ENCODE assay signal across 1 cellular context in the genomic region with DNA sequence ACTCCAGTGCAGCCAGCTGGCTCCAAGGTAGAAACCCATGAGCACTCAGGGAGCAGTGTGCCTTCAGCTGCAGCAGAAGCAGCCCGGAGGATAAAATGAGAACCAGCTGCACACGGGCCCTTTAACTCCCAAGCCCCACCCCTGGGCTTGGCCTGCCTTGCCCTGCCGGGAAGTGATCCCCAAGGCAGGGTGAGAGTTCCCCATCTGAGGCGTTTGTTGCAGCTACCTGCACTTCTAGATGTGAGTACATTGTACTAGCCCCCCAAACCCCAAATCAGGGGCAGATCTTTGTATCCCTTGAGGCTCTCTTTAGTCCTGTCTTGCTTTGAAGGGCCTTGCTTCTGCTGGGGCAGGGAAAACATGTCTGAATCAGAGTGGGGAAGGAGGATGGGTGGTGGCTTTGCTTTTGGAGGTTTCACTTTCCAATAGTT.
TF ChIP-seq lines count a peak whose summit lies in the region.

A gene (plus strand): TSS at position 192 of the 431 bp plus-strand sequence. CDS start 10,088 bp downstream, outside the sequence.

TF ChIP-seq in HepG2, 621 proteins besides CTCF, POLR2A, EP300 and RAD21 (continued from another document and continues in another):
- TF ChIP-seq ZNF367 (CRISPR knock-in tag; IDR thresholded peaks at IDR 0.05; ENCODE audit: borderline replicate concordance) (peak; percentile 99), SYNCRIP (IDR thresholded peaks at IDR 0.05; ENCODE audit: insufficient read depth, low read depth, low read length) (no peak), CHD4 (IDR thresholded peaks at IDR 0.05; ENCODE audit: borderline replicate concordance, low read length) (no peak), ZNF225 (CRISPR knock-in tag; IDR thresholded peaks at IDR 0.05) (no peak), ZMYM4 (CRISPR knock-in tag; IDR thresholded peaks at IDR 0.05) (no peak), FOXA3 (CRISPR knock-in tag; IDR thresholded peaks at IDR 0.05) (no peak), CBX1 (IDR thresholded peaks at IDR 0.05; ENCODE audit: low read depth) (no peak), RBAK (CRISPR knock-in tag; IDR thresholded peaks at IDR 0.05) (no peak), ZNF501 (CRISPR knock-in tag; IDR thresholded peaks at IDR 0.05) (no peak), GABPB1 (CRISPR knock-in tag; IDR thresholded peaks at IDR 0.05) (0 out of 2 replicates have a peak, but pooled peaks have one; percentile 33), ZNF619 (CRISPR knock-in tag; IDR thresholded peaks at IDR 0.05) (no peak), CAMTA2 (CRISPR knock-in tag; IDR thresholded peaks at IDR 0.05; ENCODE audit: borderline replicate concordance) (no peak), ELF1 (CRISPR knock-in tag; IDR thresholded peaks at IDR 0.05) (no peak), ZNF430 (CRISPR knock-in tag; IDR thresholded peaks at IDR 0.05) (no peak), RBM22 (optimal IDR thresholded peaks at IDR 0.05; ENCODE audit: low read length) (no peak), ZNF143 (CRISPR knock-in tag; IDR thresholded peaks at IDR 0.05) (no peak), MTA1 (CRISPR knock-in tag; IDR thresholded peaks at IDR 0.05; ENCODE audit: borderline replicate concordance) (no peak), FOXA1 (IDR thresholded peaks at IDR 0.05) (no peak), FOXA1 (CRISPR knock-in tag; IDR thresholded peaks at IDR 0.05) (no peak), FOXM1 (CRISPR knock-in tag; IDR thresholded peaks at IDR 0.05) (no peak), MTF2 (CRISPR knock-in tag; IDR thresholded peaks at IDR 0.05; ENCODE audit: borderline replicate concordance) (no peak), CEBPG (CRISPR knock-in tag; IDR thresholded peaks at IDR 0.05) (no peak), ZNF564 (CRISPR knock-in tag; IDR thresholded peaks at IDR 0.05) (no peak), SIN3A (IDR thresholded peaks at IDR 0.05; ENCODE audit: borderline replicate concordance, low read depth, low read length) (peak; percentile 65; the same call in 1 of the 2 replicates), FOXK2 (IDR thresholded peaks at IDR 0.05) (no peak), ZNF562 (CRISPR knock-in tag; IDR thresholded peaks at IDR 0.05; ENCODE audit: borderline replicate concordance) (no peak), ZNF451 (CRISPR knock-in tag; IDR thresholded peaks at IDR 0.05) (0 out of 2 replicates have a peak, but pooled peaks have one; percentile 54), MYC (CRISPR knock-in tag; IDR thresholded peaks at IDR 0.05; ENCODE audit: borderline replicate concordance) (peak; percentile 61; the same call in 1 of the 2 replicates), ZSCAN9 (CRISPR knock-in tag; IDR thresholded peaks at IDR 0.05; ENCODE audit: borderline replicate concordance) (peak; percentile 56; the same call in 1 of the 2 replicates), ZSCAN12 (CRISPR knock-in tag; IDR thresholded peaks at IDR 0.05) (0 out of 2 replicates have a peak, but pooled peaks have one; percentile 47), YEATS4 (CRISPR knock-in tag; IDR thresholded peaks at IDR 0.05; ENCODE audit: borderline replicate concordance) (0 out of 2 replicates have a peak, but pooled peaks have one; percentile 9), ZNF496 (CRISPR knock-in tag; IDR thresholded peaks at IDR 0.05; ENCODE audit: insufficient replicate concordance) (no peak), POLR2G (IDR thresholded peaks at IDR 0.05; ENCODE audit: low read depth, low read length) (peak; percentile 69; the same call in 1 of the 2 replicates), ZSCAN20 (CRISPR knock-in tag; IDR thresholded peaks at IDR 0.05; ENCODE audit: borderline replicate concordance) (no peak), HNF4G (IDR thresholded peaks at IDR 0.05; ENCODE audit: borderline replicate concordance, low read depth, low read length) (no peak), HNF4G (CRISPR knock-in tag; IDR thresholded peaks at IDR 0.05; ENCODE audit: borderline replicate concordance, low read depth) (no peak), ZFY (CRISPR knock-in tag; IDR thresholded peaks at IDR 0.05) (no peak), TBX3 (IDR thresholded peaks at IDR 0.05; ENCODE audit: borderline replicate concordance) (no peak), RFX3 (CRISPR knock-in tag; IDR thresholded peaks at IDR 0.05) (no peak), SP2 (CRISPR knock-in tag; IDR thresholded peaks at IDR 0.05) (no peak), ZNF274 (CRISPR knock-in tag; IDR thresholded peaks at IDR 0.05) (no peak)
- TF ChIP-seq, protein P1, sequence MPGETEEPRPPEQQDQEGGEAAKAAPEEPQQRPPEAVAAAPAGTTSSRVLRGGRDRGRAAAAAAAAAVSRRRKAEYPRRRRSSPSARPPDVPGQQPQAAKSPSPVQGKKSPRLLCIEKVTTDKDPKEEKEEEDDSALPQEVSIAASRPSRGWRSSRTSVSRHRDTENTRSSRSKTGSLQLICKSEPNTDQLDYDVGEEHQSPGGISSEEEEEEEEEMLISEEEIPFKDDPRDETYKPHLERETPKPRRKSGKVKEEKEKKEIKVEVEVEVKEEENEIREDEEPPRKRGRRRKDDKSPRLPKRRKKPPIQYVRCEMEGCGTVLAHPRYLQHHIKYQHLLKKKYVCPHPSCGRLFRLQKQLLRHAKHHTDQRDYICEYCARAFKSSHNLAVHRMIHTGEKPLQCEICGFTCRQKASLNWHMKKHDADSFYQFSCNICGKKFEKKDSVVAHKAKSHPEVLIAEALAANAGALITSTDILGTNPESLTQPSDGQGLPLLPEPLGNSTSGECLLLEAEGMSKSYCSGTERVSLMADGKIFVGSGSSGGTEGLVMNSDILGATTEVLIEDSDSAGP (CRISPR knock-in tag; IDR thresholded peaks at IDR 0.05; ENCODE audit: borderline replicate concordance) = peak; percentile 99
- TF ChIP-seq, protein P2, sequence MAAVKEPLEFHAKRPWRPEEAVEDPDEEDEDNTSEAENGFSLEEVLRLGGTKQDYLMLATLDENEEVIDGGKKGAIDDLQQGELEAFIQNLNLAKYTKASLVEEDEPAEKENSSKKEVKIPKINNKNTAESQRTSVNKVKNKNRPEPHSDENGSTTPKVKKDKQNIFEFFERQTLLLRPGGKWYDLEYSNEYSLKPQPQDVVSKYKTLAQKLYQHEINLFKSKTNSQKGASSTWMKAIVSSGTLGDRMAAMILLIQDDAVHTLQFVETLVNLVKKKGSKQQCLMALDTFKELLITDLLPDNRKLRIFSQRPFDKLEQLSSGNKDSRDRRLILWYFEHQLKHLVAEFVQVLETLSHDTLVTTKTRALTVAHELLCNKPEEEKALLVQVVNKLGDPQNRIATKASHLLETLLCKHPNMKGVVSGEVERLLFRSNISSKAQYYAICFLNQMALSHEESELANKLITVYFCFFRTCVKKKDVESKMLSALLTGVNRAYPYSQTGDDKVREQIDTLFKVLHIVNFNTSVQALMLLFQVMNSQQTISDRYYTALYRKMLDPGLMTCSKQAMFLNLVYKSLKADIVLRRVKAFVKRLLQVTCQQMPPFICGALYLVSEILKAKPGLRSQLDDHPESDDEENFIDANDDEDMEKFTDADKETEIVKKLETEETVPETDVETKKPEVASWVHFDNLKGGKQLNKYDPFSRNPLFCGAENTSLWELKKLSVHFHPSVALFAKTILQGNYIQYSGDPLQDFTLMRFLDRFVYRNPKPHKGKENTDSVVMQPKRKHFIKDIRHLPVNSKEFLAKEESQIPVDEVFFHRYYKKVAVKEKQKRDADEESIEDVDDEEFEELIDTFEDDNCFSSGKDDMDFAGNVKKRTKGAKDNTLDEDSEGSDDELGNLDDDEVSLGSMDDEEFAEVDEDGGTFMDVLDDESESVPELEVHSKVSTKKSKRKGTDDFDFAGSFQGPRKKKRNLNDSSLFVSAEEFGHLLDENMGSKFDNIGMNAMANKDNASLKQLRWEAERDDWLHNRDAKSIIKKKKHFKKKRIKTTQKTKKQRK (IDR thresholded peaks at IDR 0.05; ENCODE audit: low read length) = no peak
- TF ChIP-seq, protein P3, sequence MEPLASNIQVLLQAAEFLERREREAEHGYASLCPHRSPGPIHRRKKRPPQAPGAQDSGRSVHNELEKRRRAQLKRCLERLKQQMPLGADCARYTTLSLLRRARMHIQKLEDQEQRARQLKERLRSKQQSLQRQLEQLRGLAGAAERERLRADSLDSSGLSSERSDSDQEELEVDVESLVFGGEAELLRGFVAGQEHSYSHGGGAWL (CRISPR knock-in tag; IDR thresholded peaks at IDR 0.05) = 0 out of 2 replicates have a peak, but pooled peaks have one; percentile 8
- TF ChIP-seq, protein P4, sequence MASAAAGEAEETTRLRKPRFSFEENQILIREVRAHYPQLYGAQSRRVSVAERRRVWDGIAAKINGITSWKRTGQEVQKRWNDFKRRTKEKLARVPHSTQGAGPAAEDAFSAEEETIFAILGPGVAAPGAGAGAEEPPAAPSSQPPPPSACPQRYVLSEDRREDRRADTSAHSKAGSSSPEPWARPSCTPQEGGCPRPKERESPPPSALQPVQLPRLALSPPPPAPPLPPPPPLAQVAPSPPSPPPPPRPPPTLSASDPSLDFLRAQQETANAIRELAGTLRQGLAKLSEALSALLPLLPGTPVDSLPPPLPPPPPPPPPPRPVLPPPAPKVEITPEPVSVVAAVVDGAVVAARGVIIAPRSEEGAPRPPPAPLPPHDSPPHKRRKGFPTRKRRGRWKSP (CRISPR knock-in tag; IDR thresholded peaks at IDR 0.05) = 0 out of 2 replicates have a peak, but pooled peaks have one; percentile 23
- TF ChIP-seq, protein P5, sequence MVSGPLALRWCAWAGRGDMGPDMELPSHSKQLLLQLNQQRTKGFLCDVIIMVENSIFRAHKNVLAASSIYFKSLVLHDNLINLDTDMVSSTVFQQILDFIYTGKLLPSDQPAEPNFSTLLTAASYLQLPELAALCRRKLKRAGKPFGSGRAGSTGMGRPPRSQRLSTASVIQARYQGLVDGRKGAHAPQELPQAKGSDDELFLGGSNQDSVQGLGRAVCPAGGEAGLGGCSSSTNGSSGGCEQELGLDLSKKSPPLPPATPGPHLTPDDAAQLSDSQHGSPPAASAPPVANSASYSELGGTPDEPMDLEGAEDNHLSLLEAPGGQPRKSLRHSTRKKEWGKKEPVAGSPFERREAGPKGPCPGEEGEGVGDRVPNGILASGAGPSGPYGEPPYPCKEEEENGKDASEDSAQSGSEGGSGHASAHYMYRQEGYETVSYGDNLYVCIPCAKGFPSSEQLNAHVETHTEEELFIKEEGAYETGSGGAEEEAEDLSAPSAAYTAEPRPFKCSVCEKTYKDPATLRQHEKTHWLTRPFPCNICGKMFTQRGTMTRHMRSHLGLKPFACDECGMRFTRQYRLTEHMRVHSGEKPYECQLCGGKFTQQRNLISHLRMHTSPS (CRISPR knock-in tag; IDR thresholded peaks at IDR 0.05; ENCODE audit: low read depth) = no peak
- TF ChIP-seq, protein P6, sequence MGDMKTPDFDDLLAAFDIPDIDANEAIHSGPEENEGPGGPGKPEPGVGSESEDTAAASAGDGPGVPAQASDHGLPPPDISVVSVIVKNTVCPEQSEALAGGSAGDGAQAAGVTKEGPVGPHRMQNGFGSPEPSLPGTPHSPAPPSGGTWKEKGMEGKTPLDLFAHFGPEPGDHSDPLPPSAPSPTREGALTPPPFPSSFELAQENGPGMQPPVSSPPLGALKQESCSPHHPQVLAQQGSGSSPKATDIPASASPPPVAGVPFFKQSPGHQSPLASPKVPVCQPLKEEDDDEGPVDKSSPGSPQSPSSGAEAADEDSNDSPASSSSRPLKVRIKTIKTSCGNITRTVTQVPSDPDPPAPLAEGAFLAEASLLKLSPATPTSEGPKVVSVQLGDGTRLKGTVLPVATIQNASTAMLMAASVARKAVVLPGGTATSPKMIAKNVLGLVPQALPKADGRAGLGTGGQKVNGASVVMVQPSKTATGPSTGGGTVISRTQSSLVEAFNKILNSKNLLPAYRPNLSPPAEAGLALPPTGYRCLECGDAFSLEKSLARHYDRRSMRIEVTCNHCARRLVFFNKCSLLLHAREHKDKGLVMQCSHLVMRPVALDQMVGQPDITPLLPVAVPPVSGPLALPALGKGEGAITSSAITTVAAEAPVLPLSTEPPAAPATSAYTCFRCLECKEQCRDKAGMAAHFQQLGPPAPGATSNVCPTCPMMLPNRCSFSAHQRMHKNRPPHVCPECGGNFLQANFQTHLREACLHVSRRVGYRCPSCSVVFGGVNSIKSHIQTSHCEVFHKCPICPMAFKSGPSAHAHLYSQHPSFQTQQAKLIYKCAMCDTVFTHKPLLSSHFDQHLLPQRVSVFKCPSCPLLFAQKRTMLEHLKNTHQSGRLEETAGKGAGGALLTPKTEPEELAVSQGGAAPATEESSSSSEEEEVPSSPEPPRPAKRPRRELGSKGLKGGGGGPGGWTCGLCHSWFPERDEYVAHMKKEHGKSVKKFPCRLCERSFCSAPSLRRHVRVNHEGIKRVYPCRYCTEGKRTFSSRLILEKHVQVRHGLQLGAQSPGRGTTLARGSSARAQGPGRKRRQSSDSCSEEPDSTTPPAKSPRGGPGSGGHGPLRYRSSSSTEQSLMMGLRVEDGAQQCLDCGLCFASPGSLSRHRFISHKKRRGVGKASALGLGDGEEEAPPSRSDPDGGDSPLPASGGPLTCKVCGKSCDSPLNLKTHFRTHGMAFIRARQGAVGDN (CRISPR knock-in tag; IDR thresholded peaks at IDR 0.05) = peak; percentile 34
- TF ChIP-seq, protein P7, sequence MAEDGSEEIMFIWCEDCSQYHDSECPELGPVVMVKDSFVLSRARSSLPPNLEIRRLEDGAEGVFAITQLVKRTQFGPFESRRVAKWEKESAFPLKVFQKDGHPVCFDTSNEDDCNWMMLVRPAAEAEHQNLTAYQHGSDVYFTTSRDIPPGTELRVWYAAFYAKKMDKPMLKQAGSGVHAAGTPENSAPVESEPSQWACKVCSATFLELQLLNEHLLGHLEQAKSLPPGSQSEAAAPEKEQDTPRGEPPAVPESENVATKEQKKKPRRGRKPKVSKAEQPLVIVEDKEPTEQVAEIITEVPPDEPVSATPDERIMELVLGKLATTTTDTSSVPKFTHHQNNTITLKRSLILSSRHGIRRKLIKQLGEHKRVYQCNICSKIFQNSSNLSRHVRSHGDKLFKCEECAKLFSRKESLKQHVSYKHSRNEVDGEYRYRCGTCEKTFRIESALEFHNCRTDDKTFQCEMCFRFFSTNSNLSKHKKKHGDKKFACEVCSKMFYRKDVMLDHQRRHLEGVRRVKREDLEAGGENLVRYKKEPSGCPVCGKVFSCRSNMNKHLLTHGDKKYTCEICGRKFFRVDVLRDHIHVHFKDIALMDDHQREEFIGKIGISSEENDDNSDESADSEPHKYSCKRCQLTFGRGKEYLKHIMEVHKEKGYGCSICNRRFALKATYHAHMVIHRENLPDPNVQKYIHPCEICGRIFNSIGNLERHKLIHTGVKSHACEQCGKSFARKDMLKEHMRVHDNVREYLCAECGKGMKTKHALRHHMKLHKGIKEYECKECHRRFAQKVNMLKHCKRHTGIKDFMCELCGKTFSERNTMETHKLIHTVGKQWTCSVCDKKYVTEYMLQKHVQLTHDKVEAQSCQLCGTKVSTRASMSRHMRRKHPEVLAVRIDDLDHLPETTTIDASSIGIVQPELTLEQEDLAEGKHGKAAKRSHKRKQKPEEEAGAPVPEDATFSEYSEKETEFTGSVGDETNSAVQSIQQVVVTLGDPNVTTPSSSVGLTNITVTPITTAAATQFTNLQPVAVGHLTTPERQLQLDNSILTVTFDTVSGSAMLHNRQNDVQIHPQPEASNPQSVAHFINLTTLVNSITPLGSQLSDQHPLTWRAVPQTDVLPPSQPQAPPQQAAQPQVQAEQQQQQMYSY (CRISPR knock-in tag; IDR thresholded peaks at IDR 0.05) = no peak
- TF ChIP-seq, protein P8, sequence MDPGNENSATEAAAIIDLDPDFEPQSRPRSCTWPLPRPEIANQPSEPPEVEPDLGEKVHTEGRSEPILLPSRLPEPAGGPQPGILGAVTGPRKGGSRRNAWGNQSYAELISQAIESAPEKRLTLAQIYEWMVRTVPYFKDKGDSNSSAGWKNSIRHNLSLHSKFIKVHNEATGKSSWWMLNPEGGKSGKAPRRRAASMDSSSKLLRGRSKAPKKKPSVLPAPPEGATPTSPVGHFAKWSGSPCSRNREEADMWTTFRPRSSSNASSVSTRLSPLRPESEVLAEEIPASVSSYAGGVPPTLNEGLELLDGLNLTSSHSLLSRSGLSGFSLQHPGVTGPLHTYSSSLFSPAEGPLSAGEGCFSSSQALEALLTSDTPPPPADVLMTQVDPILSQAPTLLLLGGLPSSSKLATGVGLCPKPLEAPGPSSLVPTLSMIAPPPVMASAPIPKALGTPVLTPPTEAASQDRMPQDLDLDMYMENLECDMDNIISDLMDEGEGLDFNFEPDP (CRISPR knock-in tag; conservative IDR thresholded peaks at IDR 0.05) = no peak
